9 cellular contexts compared by ENCODE assay signal in genomic region chr20:56391037-56391436, GRCh38. TPM values are rescaled to one million over a fixed set of nuclear protein-coding genes. Genes with fewer than 3 reads are reported as not detected.
DNase-seq lines count a peak whose midpoint lies in the region; ATAC-seq and TF ChIP-seq lines count a peak whose summit lies in the region.
"Had no signal": no experiment of that assay in that cellular context is flagged by ENCODE, and none has a peak within 500 bp of the region (broad histone marks: within the 10 kb centered on the region; RNA-seq: fewer than 3 reads in every experiment).

No MANE protein-coding gene starts in this region.

- peak overlapping the region; percentile 89 for H3K4me2 ChIP-seq in PC-9
- H3K4me2 ChIP-seq in smooth muscle cell, result peak overlapping the region; percentile 97

- peaks cover 7% of the 10 kb centered on the region for H3K4me1 Mint-ChIP-seq in stimulated activated memory B cell treated with anti-CD40 and anti-IgM and Interleukin-4, amounts not matched to agents 10 μg/mL and 1 μg/mL and 100 μg/mL, for 72 hours

- TF ChIP-seq CTCF in PC-9 (conservative IDR thresholded peaks at IDR 0.05), result no peak
- TF ChIP-seq CTCF in fibroblast of the aortic adventitia (IDR thresholded peaks at IDR 0.05; ENCODE audit: insufficient read depth, low read length), result no peak
- TF ChIP-seq CTCF in smooth muscle cell (IDR thresholded peaks at IDR 0.05; ENCODE audit: borderline replicate concordance, insufficient read depth, poor library complexity, severe bottlenecking), result no peak

- H3K36me3 ChIP-seq in PC-9 (ENCODE audit: low read depth) (peaks cover 35% of the 10 kb centered on the region), smooth muscle cell (ENCODE audit: low read depth) (peaks cover 3% of the 10 kb centered on the region)

- POLR2A ChIA-PET in PC-9 (lab: Charles Lee; ENCODE audit: unreplicated experiment), result interaction anchor here (0.6 kb wide), 1 partner anchor 1624 kb away, joined by 4 read pairs; no protein-coding TSS in a partner anchor

- no peaks in the 10 kb centered on the region for H3K27me3 Mint-ChIP-seq in stimulated activated memory B cell treated with anti-CD40 and anti-IgM and Interleukin-4, amounts not matched to agents 10 μg/mL and 1 μg/mL and 100 μg/mL, for 72 hours
- H3K27me3 Mint-ChIP-seq: activated CD4-positive, alpha-beta memory T cell treated with anti-CD3 and anti-CD28 coated beads, Interleukin-2, amount 10 ng/mL, durations not matched to agents 7 days and 5 days had no signal

- peaks cover 34% of the 10 kb centered on the region for H3K36me3 Mint-ChIP-seq in stimulated activated memory B cell treated with anti-CD40 and anti-IgM and Interleukin-4, amounts not matched to agents 10 μg/mL and 1 μg/mL and 100 μg/mL, for 72 hours

- no peaks in the 10 kb centered on the region for H3K27me3 ChIP-seq in PC-9 (ENCODE audit: insufficient read depth, low read depth)
- H3K27me3 ChIP-seq in smooth muscle cell (ENCODE audit: low read depth), result no peaks in the 10 kb centered on the region

- BruUV-seq in PC-9 (replicated peaks; lab: Mats Ljungman, UMichigan), result TSS peak; percentile 82

- no peaks in the 10 kb centered on the region for H3K9me3 Mint-ChIP-seq in stimulated activated memory B cell treated with anti-CD40 and anti-IgM and Interleukin-4, amounts not matched to agents 10 μg/mL and 1 μg/mL and 100 μg/mL, for 72 hours
- H3K9me3 Mint-ChIP-seq: activated CD4-positive, alpha-beta memory T cell treated with anti-CD3 and anti-CD28 coated beads, Interleukin-2, amount 10 ng/mL, durations not matched to agents 7 days and 5 days had no signal

- CTCF ChIA-PET in PC-9 (lab: Charles Lee), result no interaction called here

- H3K9ac ChIP-seq in smooth muscle cell (ENCODE audit: low read depth), result peak overlapping the region; percentile 80

- ATAC-seq in HG02642 (IDR thresholded peaks at IDR 0.05; ENCODE audit: poor library complexity, unreplicated experiment) (no peak), HG03378 (IDR thresholded peaks at IDR 0.05; ENCODE audit: unreplicated experiment) (no peak)
- no peak for ATAC-seq in stimulated activated memory B cell treated with anti-CD40 and anti-IgM and Interleukin-4, amounts not matched to agents 10 μg/mL and 1 μg/mL and 100 μg/mL, for 72 hours

- no peaks in the 10 kb centered on the region for H3K9me2 ChIP-seq in PC-9 (ENCODE audit: insufficient read depth)

- H3F3A ChIP-seq in PC-9 (ENCODE audit: insufficient read depth, low read depth), result peaks cover 5% of the 10 kb centered on the region; the same call in 1 of the 2 replicates
- H3F3A ChIP-seq in smooth muscle cell (ENCODE audit: low read depth), result peaks cover 4% of the 10 kb centered on the region

- H4K20me1 ChIP-seq in PC-9 (ENCODE audit: insufficient read depth) (peaks cover 6% of the 10 kb centered on the region; the same call in 1 of the 2 replicates), smooth muscle cell (ENCODE audit: low read depth) (peaks cover 7% of the 10 kb centered on the region)

- WGBS in smooth muscle cell (ENCODE audit: low lambda C conversion rate), result 23% methylated on average over 10 of the region's 10 CpGs

- DNase-seq in DMS79 treated with DMSO at 0.1 percent for 48 hours (lab: John Stamatoyannopoulos, UW), result peak; percentile 12
- no peak for DNase-seq in DMS79 (lab: John Stamatoyannopoulos, UW)
- no peak for DNase-seq in PC-9
- no peak for DNase-seq in fibroblast of the aortic adventitia (ENCODE audit: low read depth)
- no peak for DNase-seq in smooth muscle cell (lab: John Stamatoyannopoulos, UW; ENCODE audit: unreplicated experiment)
- DNase-seq: activated CD4-positive, alpha-beta memory T cell treated with anti-CD3 and anti-CD28 coated beads, Interleukin-2, amount 10 ng/mL, durations not matched to agents 7 days and 5 days had no signal

- intact Hi-C loops in PC-9 (cut with micrococcal nuclease; ENCODE audit: unreplicated experiment), result no loop called here

- no peak overlapping the region for H3K27ac Mint-ChIP-seq in stimulated activated memory B cell treated with anti-CD40 and anti-IgM and Interleukin-4, amounts not matched to agents 10 μg/mL and 1 μg/mL and 100 μg/mL, for 72 hours
- H3K27ac Mint-ChIP-seq: activated CD4-positive, alpha-beta memory T cell treated with anti-CD3 and anti-CD28 coated beads, Interleukin-2, amount 10 ng/mL, durations not matched to agents 7 days and 5 days had no signal

- H2AFZ ChIP-seq in PC-9 (peak overlapping the region; percentile 83), smooth muscle cell (ENCODE audit: low read depth) (peak overlapping the region; percentile 96)

- H3K4me3 Mint-ChIP-seq in stimulated activated memory B cell treated with anti-CD40 and anti-IgM and Interleukin-4, amounts not matched to agents 10 μg/mL and 1 μg/mL and 100 μg/mL, for 72 hours, result no peak overlapping the region
- H3K4me3 Mint-ChIP-seq: activated CD4-positive, alpha-beta memory T cell treated with anti-CD3 and anti-CD28 coated beads, Interleukin-2, amount 10 ng/mL, durations not matched to agents 7 days and 5 days had no signal

- peak overlapping the region; percentile 76 for H3K4me3 ChIP-seq in PC-9
- H3K4me3 ChIP-seq in fibroblast of the aortic adventitia (ENCODE audit: low read depth, low read length), result peak overlapping the region; percentile 90
- peak overlapping the region; percentile 80 for H3K4me3 ChIP-seq in smooth muscle cell

- H3K9me3 ChIP-seq in PC-9 (ENCODE audit: insufficient read depth, low read depth) (no peaks in the 10 kb centered on the region), smooth muscle cell (replicated peaks; ENCODE audit: low read depth) (no peaks in the 10 kb centered on the region)

- H3K4me1 ChIP-seq in PC-9 (replicated peaks; ENCODE audit: insufficient read depth) (peaks cover 24% of the 10 kb centered on the region), smooth muscle cell (ENCODE audit: low read depth) (peaks cover 23% of the 10 kb centered on the region)

- H3K27ac ChIP-seq in PC-9 (no peak overlapping the region), smooth muscle cell (ENCODE audit: low read depth) (no peak overlapping the region)

- peaks cover 83% of the 10 kb centered on the region for H3K79me2 ChIP-seq in PC-9 (ENCODE audit: low read depth)
- peaks cover 63% of the 10 kb centered on the region for H3K79me2 ChIP-seq in smooth muscle cell (ENCODE audit: low read depth)

RNA-seq across cellular contexts. Expression of gene AURKA, which starts 1.0 kb away (rescaled TPM):
- 66.7 and 92.0 TPM in 2 replicates for total RNA-seq in PC-9 (2021)
- 2.1 and 29.1 TPM in 2 replicates for total RNA-seq in fibroblast of the aortic adventitia (ENCODE audit: low replicate concordance)
- 9.2 and 12.7 TPM in 2 replicates for total RNA-seq in smooth muscle cell
- 13.8 and 13.9 TPM in 2 replicates for polyA plus RNA-seq in smooth muscle cell

RNA-seq across cellular contexts. Expression of gene CSTF1, which starts 1.4 kb away (rescaled TPM):
- 39.6 and 50.0 TPM in 2 replicates for total RNA-seq in PC-9 (2021)
- 36.1 and 49.6 TPM in 2 replicates for total RNA-seq in fibroblast of the aortic adventitia (ENCODE audit: low replicate concordance)
- total RNA-seq in smooth muscle cell, result 38.5 and 52.4 TPM in 2 replicates
- polyA plus RNA-seq in smooth muscle cell, result 21.6 and 27.8 TPM in 2 replicates

RNA-seq across cellular contexts. Expression of gene CASS4, which starts 21.0 kb away (rescaled TPM):
- total RNA-seq in PC-9 (2021) (0.15 TPM in 1 of 2 replicates, not detected in the other), fibroblast of the aortic adventitia (ENCODE audit: low replicate concordance) (0.09 and 0.49 TPM in 2 replicates), smooth muscle cell (0.22 TPM in 1 of 2 replicates, not detected in the other)
- 0.07 and 0.34 TPM in 2 replicates for polyA plus RNA-seq in smooth muscle cell

RNA-seq across cellular contexts. Expression of gene FAM210B, which starts 32.3 kb away (rescaled TPM):
- total RNA-seq in PC-9 (2021) (18.9 and 21.4 TPM in 2 replicates), fibroblast of the aortic adventitia (ENCODE audit: low replicate concordance) (53.3 and 56.1 TPM in 2 replicates), smooth muscle cell (32.3 and 38.2 TPM in 2 replicates)
- polyA plus RNA-seq in smooth muscle cell, result 32.0 and 43.7 TPM in 2 replicates
